ENCODE assay signal across 12 cellular contexts in the genomic region with DNA sequence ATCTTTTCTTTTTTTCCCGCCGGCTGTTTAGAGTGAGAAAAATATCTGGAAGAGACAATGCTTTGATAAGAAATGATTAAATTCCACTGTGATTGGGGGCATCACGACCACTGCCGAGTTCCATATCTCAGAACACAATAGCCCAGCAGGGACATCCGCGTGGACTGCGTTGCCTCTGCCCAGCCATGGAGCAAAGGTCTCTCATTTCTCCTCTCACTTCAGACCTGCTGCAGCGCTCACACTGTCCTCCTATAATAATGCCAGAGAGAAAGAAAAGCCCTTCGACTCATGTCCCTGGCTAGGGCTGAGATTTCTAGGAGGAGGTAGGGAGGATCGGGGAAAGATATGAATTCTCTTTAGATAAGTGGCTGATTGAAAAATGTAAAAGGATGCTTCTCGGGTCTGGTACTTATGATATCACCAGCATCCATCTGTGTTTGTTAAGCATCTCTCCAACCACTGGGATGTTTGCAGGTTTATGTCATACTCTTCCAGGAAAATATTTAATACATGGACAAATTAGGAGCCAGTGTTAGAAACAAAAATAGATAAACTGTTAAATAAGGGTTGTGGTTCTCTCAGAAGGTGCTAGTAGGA.
DNase-seq lines count a peak whose midpoint lies in the region; ATAC-seq, FAIRE-seq and TF ChIP-seq lines count a peak whose summit lies in the region.
"Had no signal": no experiment of that assay in that cellular context is flagged by ENCODE, and none has a peak within 500 bp of the region (broad histone marks: within the 10 kb centered on the region; RNA-seq: fewer than 3 reads in every experiment).

No MANE protein-coding gene starts in this region.

- H3K4me3 Mint-ChIP-seq in endodermal cell: peak overlapping the region; percentile 27

- H3K9ac ChIP-seq in endodermal cell (ENCODE audit: extremely low read depth, low read length, poor library complexity, severe bottlenecking): peak overlapping the region; percentile 41

- peaks cover 42% of the 10 kb centered on the region for H3K4me1 ChIP-seq in A549
- peaks cover 23% of the 10 kb centered on the region for H3K4me1 ChIP-seq in endodermal cell (ENCODE audit: control insufficient read depth, insufficient read depth, low read length)
- H3K4me1 ChIP-seq in ovary (ENCODE audit: insufficient read depth): no peaks in the 10 kb centered on the region

- WGBS in A549 (ENCODE audit: missing lambda C conversion rate): 88% methylated on average over 11 of the region's 11 CpGs
- 49 to 80% methylated on average over 1 to 9 of the region's 11 CpGs for WGBS in endodermal cell (ENCODE audit: insufficient coverage in 1 of 2, insufficient read length in 1 of 2), 2 experiments
- 41 to 48% (median 42%) methylated on average over 11 of the region's 11 CpGs for WGBS in ovary, 3 donors

- H3K4me2 ChIP-seq in A549: peak overlapping the region; percentile 77

- CTCF ChIA-PET in A549 (lab: Yijun Ruan, JAX): no interaction called here

- H3K27me3 Mint-ChIP-seq in endodermal cell (ENCODE audit: insufficient read depth): no peaks in the 10 kb centered on the region

- H3K27me3 ChIP-seq in endodermal cell (ENCODE audit: control insufficient read depth, insufficient read depth, low read length, poor library complexity, severe bottlenecking): no peaks in the 10 kb centered on the region
- no peaks in the 10 kb centered on the region for H3K27me3 ChIP-seq in ovary
- H3K27me3 ChIP-seq: adrenal gland had no signal

- no peak; a peak in 1 of 6 replicates for ATAC-seq in A549
- no peak for ATAC-seq in HG02852 (IDR thresholded peaks at IDR 0.05; ENCODE audit: unreplicated experiment)

- no peak for TF ChIP-seq EP300 in A549 (IDR thresholded peaks at IDR 0.05)
- no peak for TF ChIP-seq EP300 in ovary (IDR thresholded peaks at IDR 0.05)

- intact Hi-C loops in ovary (cut with DNase I): no loop called here

- H3K36me3 Mint-ChIP-seq in endodermal cell (ENCODE audit: low read depth): no peaks in the 10 kb centered on the region

- H3K9me3 Mint-ChIP-seq in endodermal cell: no peaks in the 10 kb centered on the region

- no peak for FAIRE-seq in A549 (lab: Jason Lieb, UNC)

- no peaks in the 10 kb centered on the region for H3K36me3 ChIP-seq in endodermal cell (ENCODE audit: control insufficient read depth, insufficient read depth, low read length)
- no peaks in the 10 kb centered on the region for H3K36me3 ChIP-seq in ovary
- H3K36me3 ChIP-seq: adrenal gland had no signal

- DNase-seq in A549 (ENCODE audit: low read depth in 1 of 2, low spot score in 1 of 2) (no peak), NCI-H2227 (lab: John Stamatoyannopoulos, UW; ENCODE audit: unreplicated experiment) (peak; percentile 11), endodermal cell (peak; percentile 69), myocyte (ENCODE audit: low read depth) (peak; percentile 32), foreskin melanocyte (no peak), ovary (no peak)
- DNase-seq in activated effector memory CD4-positive, alpha-beta T cell treated with anti-CD3 and anti-CD28 coated beads, Interleukin-2, amount 50 U/mL, for 16 hours: no peak
- DNase-seq: adrenal gland; NCI-H1417 treated with DMSO at 0.1 percent for 48 hours; occipital lobe; stimulated activated CD4-positive, alpha-beta T cell treated with anti-CD3 and anti-CD28 coated beads, Interleukin-2, amount 100 ng/mL, for 48 hours had no signal

- TF ChIP-seq CTCF in A549 (IDR thresholded peaks at IDR 0.05): no peak
- TF ChIP-seq CTCF in endodermal cell (conservative IDR thresholded peaks at IDR 0.05): no peak
- no peak for TF ChIP-seq CTCF in ovary (IDR thresholded peaks at IDR 0.05)

- H3K4me1 Mint-ChIP-seq in endodermal cell: peaks cover 39% of the 10 kb centered on the region

- no peak for TF ChIP-seq POLR2A in A549 (IDR thresholded peaks at IDR 0.05; ENCODE audit: low read length)
- TF ChIP-seq POLR2A in ovary (IDR thresholded peaks at IDR 0.05): no peak

- peak overlapping the region; percentile 67 to 77; a peak in 5 of 6 replicates for H3K27ac ChIP-seq in A549
- no peak overlapping the region for H3K27ac ChIP-seq in endodermal cell (ENCODE audit: low read depth, low read length)
- H3K27ac ChIP-seq in ovary: no peak overlapping the region

- H3K4me3 ChIP-seq in A549 (no peak overlapping the region), endodermal cell (ENCODE audit: low read length) (peak overlapping the region; percentile 35), ovary (no peak overlapping the region)
- H3K4me3 ChIP-seq: adrenal gland had no signal

- peak overlapping the region; percentile 42 for H3K27ac Mint-ChIP-seq in endodermal cell

- POLR2A ChIA-PET in A549 (lab: Yijun Ruan, JAX): no interaction called here

- no peak for TF ChIP-seq RAD21 in A549 (conservative IDR thresholded peaks at IDR 0.05 in 1 of 2, IDR thresholded peaks at IDR 0.05 in 1 of 2)

- H3K9me3 ChIP-seq in A549 (no peaks in the 10 kb centered on the region), endodermal cell (ENCODE audit: control insufficient read depth, low read length) (no peaks in the 10 kb centered on the region), ovary (no peaks in the 10 kb centered on the region)
- H3K9me3 ChIP-seq: adrenal gland had no signal

TF ChIP-seq in A549, 52 proteins besides CTCF, POLR2A, EP300 and RAD21:
- TF ChIP-seq ZFP36 (IDR thresholded peaks at IDR 0.05; ENCODE audit: borderline replicate concordance, partially characterized antibody) (no peak), KDM5A (IDR thresholded peaks at IDR 0.05) (no peak), NPAS2 (CRISPR knock-in tag; IDR thresholded peaks at IDR 0.05; ENCODE audit: borderline replicate concordance) (no peak), POLR2AphosphoS2 (conservative IDR thresholded peaks at IDR 0.05; ENCODE audit: low read length) (no peak), CHD2 (IDR thresholded peaks at IDR 0.05; ENCODE audit: low read length, partially characterized antibody) (no peak)
- TF ChIP-seq, protein P1, sequence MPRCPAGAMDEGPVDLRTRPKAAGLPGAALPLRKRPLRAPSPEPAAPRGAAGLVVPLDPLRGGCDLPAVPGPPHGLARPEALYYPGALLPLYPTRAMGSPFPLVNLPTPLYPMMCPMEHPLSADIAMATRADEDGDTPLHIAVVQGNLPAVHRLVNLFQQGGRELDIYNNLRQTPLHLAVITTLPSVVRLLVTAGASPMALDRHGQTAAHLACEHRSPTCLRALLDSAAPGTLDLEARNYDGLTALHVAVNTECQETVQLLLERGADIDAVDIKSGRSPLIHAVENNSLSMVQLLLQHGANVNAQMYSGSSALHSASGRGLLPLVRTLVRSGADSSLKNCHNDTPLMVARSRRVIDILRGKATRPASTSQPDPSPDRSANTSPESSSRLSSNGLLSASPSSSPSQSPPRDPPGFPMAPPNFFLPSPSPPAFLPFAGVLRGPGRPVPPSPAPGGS (IDR thresholded peaks at IDR 0.05): no peak
- TF ChIP-seq, protein P2, sequence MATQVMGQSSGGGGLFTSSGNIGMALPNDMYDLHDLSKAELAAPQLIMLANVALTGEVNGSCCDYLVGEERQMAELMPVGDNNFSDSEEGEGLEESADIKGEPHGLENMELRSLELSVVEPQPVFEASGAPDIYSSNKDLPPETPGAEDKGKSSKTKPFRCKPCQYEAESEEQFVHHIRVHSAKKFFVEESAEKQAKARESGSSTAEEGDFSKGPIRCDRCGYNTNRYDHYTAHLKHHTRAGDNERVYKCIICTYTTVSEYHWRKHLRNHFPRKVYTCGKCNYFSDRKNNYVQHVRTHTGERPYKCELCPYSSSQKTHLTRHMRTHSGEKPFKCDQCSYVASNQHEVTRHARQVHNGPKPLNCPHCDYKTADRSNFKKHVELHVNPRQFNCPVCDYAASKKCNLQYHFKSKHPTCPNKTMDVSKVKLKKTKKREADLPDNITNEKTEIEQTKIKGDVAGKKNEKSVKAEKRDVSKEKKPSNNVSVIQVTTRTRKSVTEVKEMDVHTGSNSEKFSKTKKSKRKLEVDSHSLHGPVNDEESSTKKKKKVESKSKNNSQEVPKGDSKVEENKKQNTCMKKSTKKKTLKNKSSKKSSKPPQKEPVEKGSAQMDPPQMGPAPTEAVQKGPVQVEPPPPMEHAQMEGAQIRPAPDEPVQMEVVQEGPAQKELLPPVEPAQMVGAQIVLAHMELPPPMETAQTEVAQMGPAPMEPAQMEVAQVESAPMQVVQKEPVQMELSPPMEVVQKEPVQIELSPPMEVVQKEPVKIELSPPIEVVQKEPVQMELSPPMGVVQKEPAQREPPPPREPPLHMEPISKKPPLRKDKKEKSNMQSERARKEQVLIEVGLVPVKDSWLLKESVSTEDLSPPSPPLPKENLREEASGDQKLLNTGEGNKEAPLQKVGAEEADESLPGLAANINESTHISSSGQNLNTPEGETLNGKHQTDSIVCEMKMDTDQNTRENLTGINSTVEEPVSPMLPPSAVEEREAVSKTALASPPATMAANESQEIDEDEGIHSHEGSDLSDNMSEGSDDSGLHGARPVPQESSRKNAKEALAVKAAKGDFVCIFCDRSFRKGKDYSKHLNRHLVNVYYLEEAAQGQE (IDR thresholded peaks at IDR 0.05): no peak
- TF ChIP-seq, protein P3, sequence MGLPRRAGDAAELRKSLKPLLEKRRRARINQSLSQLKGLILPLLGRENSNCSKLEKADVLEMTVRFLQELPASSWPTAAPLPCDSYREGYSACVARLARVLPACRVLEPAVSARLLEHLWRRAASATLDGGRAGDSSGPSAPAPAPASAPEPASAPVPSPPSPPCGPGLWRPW (IDR thresholded peaks at IDR 0.05): no peak
- TF ChIP-seq, protein P4, sequence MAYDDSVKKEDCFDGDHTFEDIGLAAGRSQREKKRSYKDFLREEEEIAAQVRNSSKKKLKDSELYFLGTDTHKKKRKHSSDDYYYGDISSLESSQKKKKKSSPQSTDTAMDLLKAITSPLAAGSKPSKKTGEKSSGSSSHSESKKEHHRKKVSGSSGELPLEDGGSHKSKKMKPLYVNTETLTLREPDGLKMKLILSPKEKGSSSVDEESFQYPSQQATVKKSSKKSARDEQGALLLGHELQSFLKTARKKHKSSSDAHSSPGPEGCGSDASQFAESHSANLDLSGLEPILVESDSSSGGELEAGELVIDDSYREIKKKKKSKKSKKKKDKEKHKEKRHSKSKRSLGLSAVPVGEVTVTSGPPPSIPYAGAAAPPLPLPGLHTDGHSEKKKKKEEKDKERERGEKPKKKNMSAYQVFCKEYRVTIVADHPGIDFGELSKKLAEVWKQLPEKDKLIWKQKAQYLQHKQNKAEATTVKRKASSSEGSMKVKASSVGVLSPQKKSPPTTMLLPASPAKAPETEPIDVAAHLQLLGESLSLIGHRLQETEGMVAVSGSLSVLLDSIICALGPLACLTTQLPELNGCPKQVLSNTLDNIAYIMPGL (CRISPR knock-in tag; IDR thresholded peaks at IDR 0.05; ENCODE audit: borderline replicate concordance): no peak
- TF ChIP-seq, protein P5, sequence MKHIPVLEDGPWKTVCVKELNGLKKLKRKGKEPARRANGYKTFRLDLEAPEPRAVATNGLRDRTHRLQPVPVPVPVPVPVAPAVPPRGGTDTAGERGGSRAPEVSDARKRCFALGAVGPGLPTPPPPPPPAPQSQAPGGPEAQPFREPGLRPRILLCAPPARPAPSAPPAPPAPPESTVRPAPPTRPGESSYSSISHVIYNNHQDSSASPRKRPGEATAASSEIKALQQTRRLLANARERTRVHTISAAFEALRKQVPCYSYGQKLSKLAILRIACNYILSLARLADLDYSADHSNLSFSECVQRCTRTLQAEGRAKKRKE (CRISPR knock-in tag; IDR thresholded peaks at IDR 0.05; ENCODE audit: low read depth): no peak

Comparison
In these comparisons a context has a peak if more than half of its experiments do, and no peak if none do; other contexts are left out.
1. DNase-seq: peak in NCI-H2227 (single experiment), endodermal cell (single experiment) and myocyte (single experiment); none in A549 (0 of 2), foreskin melanocyte (single experiment), ovary (0 of 5) and activated effector memory CD4-positive, alpha-beta T cell treated with anti-CD3 and anti-CD28 coated beads, Interleukin-2, amount 50 U/mL, for 16 hours (single experiment).
2. H3K27ac ChIP-seq: peak in A549 (2 of 2); none in endodermal cell (single experiment) and ovary (0 of 2).